1 cellular context compared by ENCODE assay signal in genomic region chr1:9768983-9769382, GRCh38.
TF ChIP-seq lines count a peak whose summit lies in the region.

No MANE protein-coding gene starts in this region.

TF ChIP-seq in K562, 482 proteins besides CTCF, POLR2A, EP300 and RAD21 (continued from another document):
- no peak for TF ChIP-seq MAZ (CRISPR knock-in tag; conservative IDR thresholded peaks at IDR 0.05 in 1 of 2, IDR thresholded peaks at IDR 0.05 in 1 of 2)
- TF ChIP-seq CBX8 (IDR thresholded peaks at IDR 0.05; ENCODE audit: borderline replicate concordance, extremely low read depth, low read depth, low read length, poor library complexity, severe bottlenecking), result no peak
